Comparison of ENCODE assay signal across 8 cellular contexts in the genomic region with DNA sequence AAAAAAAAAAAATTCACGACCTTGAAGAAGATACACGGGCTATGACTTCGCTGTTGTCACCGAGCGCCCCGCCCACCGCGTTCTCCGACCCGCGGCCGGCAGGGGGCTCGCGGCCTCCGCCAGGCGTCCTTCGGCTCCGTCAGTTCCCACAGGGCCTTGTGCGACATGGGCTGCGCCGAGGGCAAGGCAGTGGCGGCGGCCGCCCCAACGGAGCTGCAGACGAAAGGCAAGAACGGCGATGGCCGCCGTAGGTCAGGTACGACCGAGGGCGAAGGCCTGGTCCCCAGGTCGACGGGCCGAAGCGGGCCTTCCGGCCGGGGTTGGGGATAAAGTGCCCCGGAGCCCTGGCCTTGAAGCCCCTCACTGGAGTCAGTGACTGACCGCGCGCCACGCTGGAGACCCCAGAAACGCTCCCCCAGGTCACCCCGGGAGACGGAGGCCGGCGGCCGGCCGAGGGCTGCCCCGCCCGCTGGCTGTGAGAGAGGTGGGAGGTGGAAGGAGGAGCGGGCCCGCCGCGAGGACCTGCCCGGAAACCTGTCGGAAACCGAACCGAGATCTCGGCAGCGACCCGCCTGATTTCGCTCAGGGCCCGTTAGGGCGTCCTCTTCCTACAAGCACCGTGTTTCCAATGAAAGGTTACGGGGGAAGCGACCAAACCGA. TPM values are rescaled to one million over a fixed set of nuclear protein-coding genes. Genes with fewer than 3 reads are reported as not detected.
DNase-seq lines count a peak whose midpoint lies in the region; ATAC-seq and TF ChIP-seq lines count a peak whose summit lies in the region.

A gene (plus strand): TSS at position 142 of the 660 bp plus-strand sequence. CDS start 24 bp downstream, at position 166.

- no peaks in the 10 kb centered on the region for H3K27me3 Mint-ChIP-seq in activated CD4-positive, alpha-beta T cell treated with anti-CD3 and anti-CD28 coated beads, Interleukin-2, amount 10 ng/mL, durations not matched to agents 7 days and 5 days

- 6% methylated on average over 71 of the region's 71 CpGs for WGBS in liver

- H3K27ac ChIP-seq in liver (ENCODE audit: low read depth in 1 of 2, low read length in 2 of 2) = no peak within 1 kb of the TSS

- peak within 1 kb of the TSS; percentile 84 for H3K27ac Mint-ChIP-seq in activated CD4-positive, alpha-beta T cell treated with anti-CD3 and anti-CD28 coated beads, Interleukin-2, amount 10 ng/mL, durations not matched to agents 7 days and 5 days

- no peaks in the 10 kb centered on the region for H3K36me3 Mint-ChIP-seq in activated CD4-positive, alpha-beta T cell treated with anti-CD3 and anti-CD28 coated beads, Interleukin-2, amount 10 ng/mL, durations not matched to agents 7 days and 5 days (ENCODE audit: low read depth)

- peaks cover 0 to 9% (median 4%) of the 10 kb centered on the region in 4 donors for H3K4me1 ChIP-seq in liver (ENCODE audit: control insufficient read depth in 4 of 4, insufficient read depth in 4 of 4, low read length in 3 of 4)

- ATAC-seq in GM21619 (IDR thresholded peaks at IDR 0.05; ENCODE audit: unreplicated experiment) = peak; percentile 96

- POLR2A ChIA-PET in activated CD4-positive, alpha-beta T cell treated with anti-CD3 and anti-CD28 coated beads, Interleukin-2, amount 10 ng/mL, durations not matched to agents 7 days and 5 days (lab: Charles Lee) = interaction anchor here (0.7 kb wide), 1 partner anchor 72 kb away, joined by 3 read pairs; no protein-coding TSS in a partner anchor

- peaks cover 2% of the 10 kb centered on the region for H3K9me3 Mint-ChIP-seq in activated CD4-positive, alpha-beta T cell treated with anti-CD3 and anti-CD28 coated beads, Interleukin-2, amount 10 ng/mL, durations not matched to agents 7 days and 5 days

- peak; percentile 90 to 92 for TF ChIP-seq RAD21 in liver (IDR thresholded peaks at IDR 0.05)

- no peaks in the 10 kb centered on the region for H3K36me3 ChIP-seq in liver (ENCODE audit: control insufficient read depth in 4 of 4, insufficient read depth in 3 of 4, low read depth in 1 of 4, low read length in 3 of 4)

- DNase-seq in DMS53 treated with DMSO at 0.1 percent for 48 hours (lab: John Stamatoyannopoulos, UW; ENCODE audit: unreplicated experiment) = peak; percentile 89
- DNase-seq in Kasumi-1 (lab: John Stamatoyannopoulos, UW) = peak; percentile 81 to 91
- DNase-seq in activated CD4-positive, alpha-beta T cell treated with anti-CD3 and anti-CD28 coated beads, Interleukin-2, amount 10 ng/mL, durations not matched to agents 7 days and 5 days = peak; percentile 84
- peak; percentile 60 to 86 for DNase-seq in dermis microvascular lymphatic vessel endothelial cell (ENCODE audit: low read depth in 2 of 2)
- peak; percentile 80 to 82 for DNase-seq in stimulated activated CD4-positive, alpha-beta T cell treated with anti-CD3 and anti-CD28 coated beads, Interleukin-2, amount 100 ng/mL, for 48 hours
- DNase-seq in NCI-H2171 (lab: John Stamatoyannopoulos, UW) = no peak

- peaks cover 41% of the 10 kb centered on the region for H3K4me1 Mint-ChIP-seq in activated CD4-positive, alpha-beta T cell treated with anti-CD3 and anti-CD28 coated beads, Interleukin-2, amount 10 ng/mL, durations not matched to agents 7 days and 5 days

- H3K9ac ChIP-seq in liver (ENCODE audit: low read depth in 1 of 2, low read length in 2 of 2) = peak within 1 kb of the TSS; percentile 34 to 62

- H3K27me3 ChIP-seq in liver (ENCODE audit: control insufficient read depth in 4 of 4, insufficient read depth in 4 of 4, low read length in 3 of 4) = no peaks in the 10 kb centered on the region

- CTCF ChIA-PET in activated CD4-positive, alpha-beta T cell treated with anti-CD3 and anti-CD28 coated beads, Interleukin-2, amount 10 ng/mL, durations not matched to agents 7 days and 5 days (lab: Charles Lee) = interaction anchor here (0.6 to 1.9 kb wide), 10 partner anchors 8 to 823 kb away, joined by 3 to 7 read pairs (median 3); no protein-coding TSS in a partner anchor

- H3K4me3 ChIP-seq in liver (ENCODE audit: low read depth in 1 of 3, low read length in 3 of 3) = peak within 1 kb of the TSS; percentile 61 to 68 (median 65)

- no peaks in the 10 kb centered on the region for H3K9me3 ChIP-seq in liver (ENCODE audit: control insufficient read depth in 4 of 4, low read length in 3 of 4)

- peak within 1 kb of the TSS; percentile 72 for H3K4me3 Mint-ChIP-seq in activated CD4-positive, alpha-beta T cell treated with anti-CD3 and anti-CD28 coated beads, Interleukin-2, amount 10 ng/mL, durations not matched to agents 7 days and 5 days

- peak; percentile 66 for TF ChIP-seq CTCF in liver (IDR thresholded peaks at IDR 0.05; ENCODE audit: low read depth, low read length, missing input control)

TF ChIP-seq in liver, 16 proteins besides CTCF, POLR2A, EP300 and RAD21:
- TF ChIP-seq TAF1 (conservative IDR thresholded peaks at IDR 0.05) (peak; percentile 46), FOXA1 (IDR thresholded peaks at IDR 0.05) (no peak), YY1 (IDR thresholded peaks at IDR 0.05) (peak; percentile 79), RXRA (IDR thresholded peaks at IDR 0.05) (no peak), EGR1 (IDR thresholded peaks at IDR 0.05; ENCODE audit: low read depth in 2 of 2) (no peak)

RNA-seq across cellular contexts. Expression of the gene that starts here (rescaled TPM):
- 10 to 100 TPM; 80.9 to 82.7 TPM for total RNA-seq in activated CD4-positive, alpha-beta T cell treated with anti-CD3 and anti-CD28 coated beads, Interleukin-2, amount 10 ng/mL, durations not matched to agents 7 days and 5 days
- total RNA-seq in dermis microvascular lymphatic vessel endothelial cell = 282 and 360 TPM in 2 replicates
- total RNA-seq in liver = 10 to 100 TPM; 43.1 to 70.8 TPM
- 10 to 100 TPM; 23.6 to 68.4 TPM for polyA plus RNA-seq in liver
